15 cellular contexts compared by ENCODE assay signal in the genomic region with DNA sequence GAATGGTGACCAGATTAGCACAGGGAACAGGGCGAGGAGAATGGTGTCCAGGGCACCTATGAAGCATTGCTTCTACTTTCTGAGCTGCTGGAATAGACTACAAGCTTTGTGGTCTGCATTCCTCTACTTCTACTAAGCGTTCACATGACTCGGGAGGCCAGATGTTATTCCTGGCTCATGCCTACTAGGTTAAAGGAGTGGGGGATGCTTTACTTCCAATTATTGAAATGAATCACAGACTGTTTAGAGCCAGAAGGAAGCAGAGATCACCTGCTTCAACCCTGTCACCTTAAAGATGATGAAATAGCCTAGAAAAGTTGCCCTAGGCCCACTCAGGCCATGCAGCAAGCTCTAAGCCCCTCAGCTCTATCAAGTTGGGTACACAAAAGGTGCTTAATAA.
DNase-seq lines count a peak whose midpoint lies in the region; ATAC-seq and TF ChIP-seq lines count a peak whose summit lies in the region.
"Had no signal": no experiment of that assay in that cellular context is flagged by ENCODE, and none has a peak within 500 bp of the region (broad histone marks: within the 10 kb centered on the region; RNA-seq: fewer than 3 reads in every experiment).

No MANE protein-coding gene starts in this region.

- H3K36me3 Mint-ChIP-seq in brain: peaks cover 3% of the 10 kb centered on the region

- H3K4me1 Mint-ChIP-seq in brain: peaks cover 31% of the 10 kb centered on the region
- H3K4me1 Mint-ChIP-seq: activated naive CD4-positive, alpha-beta T cell treated with anti-CD3 and anti-CD28 coated beads, Interleukin-2, amount 50 U/mL, for 24 hours; CD4-positive, CD25-positive, alpha-beta regulatory T cell had no signal

- no peaks in the 10 kb centered on the region for H3K9me3 ChIP-seq in tibial artery

- H3K4me3 ChIP-seq in kidney epithelial cell (ENCODE audit: low read depth, low read length): no peak overlapping the region
- no peak overlapping the region for H3K4me3 ChIP-seq in tibial artery

- H3K27me3 ChIP-seq in kidney epithelial cell (ENCODE audit: control insufficient read depth, insufficient read depth, low read length): no peaks in the 10 kb centered on the region
- H3K27me3 ChIP-seq in tibial artery: no peaks in the 10 kb centered on the region

- H3K36me3 ChIP-seq in kidney epithelial cell (ENCODE audit: control insufficient read depth, insufficient read depth, low read length): no peaks in the 10 kb centered on the region
- H3K36me3 ChIP-seq in tibial artery: no peaks in the 10 kb centered on the region

- no peak overlapping the region for H3K4me3 Mint-ChIP-seq in brain
- H3K4me3 Mint-ChIP-seq: activated CD8-positive, alpha-beta T cell treated with anti-CD3 and anti-CD28 coated beads, Interleukin-2, amount 10 ng/mL, durations not matched to agents 7 days and 5 days; activated naive CD4-positive, alpha-beta T cell treated with anti-CD3 and anti-CD28 coated beads, Interleukin-2, amount 50 U/mL, for 24 hours; CD4-positive, CD25-positive, alpha-beta regulatory T cell; nephron progenitor cell had no signal

- no peak overlapping the region for H3K27ac ChIP-seq in tibial artery

- no peaks in the 10 kb centered on the region for H3K27me3 Mint-ChIP-seq in brain
- H3K27me3 Mint-ChIP-seq: activated naive CD4-positive, alpha-beta T cell treated with anti-CD3 and anti-CD28 coated beads, Interleukin-2, amount 50 U/mL, for 24 hours; CD4-positive, CD25-positive, alpha-beta regulatory T cell had no signal

- TF ChIP-seq CTCF in brain (conservative IDR thresholded peaks at IDR 0.05) (no peak), kidney epithelial cell (IDR thresholded peaks at IDR 0.05; ENCODE audit: insufficient read depth, low read length, poor library complexity, severe bottlenecking) (no peak), tibial artery (IDR thresholded peaks at IDR 0.05) (no peak)

- H3K9me3 Mint-ChIP-seq in brain: no peaks in the 10 kb centered on the region
- H3K9me3 Mint-ChIP-seq: activated naive CD4-positive, alpha-beta T cell treated with anti-CD3 and anti-CD28 coated beads, Interleukin-2, amount 50 U/mL, for 24 hours; nephron progenitor cell had no signal

- intact Hi-C loops in tibial artery (cut with DNase I; ENCODE audit: low total_unique reads): no loop called here

- DNase-seq in AG08396 (ENCODE audit: low spot score): peak; percentile 88
- DNase-seq in HS-27A (ENCODE audit: low read depth): peak; percentile 59
- DNase-seq in kidney epithelial cell (ENCODE audit: low read depth): peak; percentile 97
- no peak for DNase-seq in stimulated activated naive CD4-positive, alpha-beta T cell (lab: John Stamatoyannopoulos, UW)
- no peak for DNase-seq in tibial artery
- DNase-seq: activated CD8-positive, alpha-beta T cell treated with anti-CD3 and anti-CD28 coated beads, Interleukin-2, amount 10 ng/mL, durations not matched to agents 7 days and 5 days; CD4-positive, CD25-positive, alpha-beta regulatory T cell; effector CD8-positive, alpha-beta T cell; NCI-H1694 treated with DMSO at 0.1 percent for 48 hours; nephron progenitor cell; stimulated activated naive CD4-positive, alpha-beta T cell treated with Interleukin-2 at 50 U/mL for 16 hours had no signal

- ATAC-seq in GM19397 (IDR thresholded peaks at IDR 0.05; ENCODE audit: unreplicated experiment) (no peak), HG03520 (IDR thresholded peaks at IDR 0.05; ENCODE audit: unreplicated experiment) (no peak)
- ATAC-seq: activated CD8-positive, alpha-beta T cell treated with anti-CD3 and anti-CD28 coated beads, Interleukin-2, amount 10 ng/mL, durations not matched to agents 7 days and 5 days had no signal

- peak overlapping the region in 3 of 5 experiments; percentile 36 to 53 (median 49) for H3K27ac Mint-ChIP-seq in brain
- H3K27ac Mint-ChIP-seq: activated CD8-positive, alpha-beta T cell treated with anti-CD3 and anti-CD28 coated beads, Interleukin-2, amount 10 ng/mL, durations not matched to agents 7 days and 5 days; activated naive CD4-positive, alpha-beta T cell treated with anti-CD3 and anti-CD28 coated beads, Interleukin-2, amount 50 U/mL, for 24 hours; CD4-positive, CD25-positive, alpha-beta regulatory T cell; nephron progenitor cell had no signal

- H3K4me1 ChIP-seq in tibial artery: no peaks in the 10 kb centered on the region

Comparison
In these comparisons a context has a peak if more than half of its experiments do, and no peak if none do; other contexts are left out.
1. DNase-seq: peak in AG08396 (single experiment), HS-27A (single experiment) and kidney epithelial cell (single experiment); none in stimulated activated naive CD4-positive, alpha-beta T cell (0 of 6) and tibial artery (0 of 2).